Comparison of ENCODE assay signal across 8 cellular contexts in genomic region chr21:33642896-33643657, GRCh38. TPM values are rescaled to one million over a fixed set of nuclear protein-coding genes. Genes with fewer than 3 reads are reported as not detected.
DNase-seq lines count a peak whose midpoint lies in the region; ATAC-seq and TF ChIP-seq lines count a peak whose summit lies in the region.

No MANE protein-coding gene starts in this region.

- H3K4me3 ChIP-seq in esophagus muscularis mucosa (peak overlapping the region; percentile 87 to 99 (median 95)), mucosa of stomach (ENCODE audit: low read length) (peak overlapping the region; percentile 57), upper lobe of right lung (peak overlapping the region; percentile 65)

- H3K4me1 ChIP-seq in esophagus muscularis mucosa (peaks cover 18 to 41% (median 34%) of the 10 kb centered on the region in 4 donors), mucosa of stomach (ENCODE audit: control insufficient read depth, insufficient read depth, low read length) (peaks cover 21% of the 10 kb centered on the region), upper lobe of right lung (peaks cover 25% of the 10 kb centered on the region)

- H3K9me3 ChIP-seq in esophagus muscularis mucosa = no peaks in the 10 kb centered on the region
- no peaks in the 10 kb centered on the region for H3K9me3 ChIP-seq in mucosa of stomach (ENCODE audit: control insufficient read depth, low read length)
- no peaks in the 10 kb centered on the region for H3K9me3 ChIP-seq in upper lobe of right lung

- H3K36me3 ChIP-seq in esophagus muscularis mucosa (no peaks in the 10 kb centered on the region), mucosa of stomach (ENCODE audit: control insufficient read depth, insufficient read depth, low read length) (no peaks in the 10 kb centered on the region), upper lobe of right lung (no peaks in the 10 kb centered on the region)

- peak overlapping the region; percentile 71 for H3K9ac ChIP-seq in mucosa of stomach (ENCODE audit: low read length)

- WGBS in esophagus muscularis mucosa = 0% methylated on average over 26 of the region's 78 CpGs

- ATAC-seq in upper lobe of right lung (no peak), HG02973 (IDR thresholded peaks at IDR 0.05; ENCODE audit: unreplicated experiment) (no peak)

- peak overlapping the region; percentile 88 to 96 (median 92) for H3K27ac ChIP-seq in esophagus muscularis mucosa (replicated peaks in 1 of 4)
- H3K27ac ChIP-seq in upper lobe of right lung = peak overlapping the region; percentile 87

- H3K27me3 ChIP-seq in esophagus muscularis mucosa (no peaks in the 10 kb centered on the region), mucosa of stomach (ENCODE audit: control insufficient read depth, insufficient read depth, low read length) (no peaks in the 10 kb centered on the region), upper lobe of right lung (no peaks in the 10 kb centered on the region)

- in situ Hi-C loops in KBM-7 (cut with MboI; ENCODE audit: low pct_unique_long_range_greater_than_20kb, low sequenced_read_pairs) = no loop called here

- TF ChIP-seq POLR2A in esophagus muscularis mucosa (IDR thresholded peaks at IDR 0.05; ENCODE audit: low read depth) = no peak

- DNase-seq in Daoy (ENCODE audit: low read depth) = peak; percentile 58
- peak; percentile 41 for DNase-seq in KBM-7
- DNase-seq in activated CD8-positive, alpha-beta memory T cell treated with anti-CD3 and anti-CD28 coated beads, Interleukin-2, amount 50 U/mL, for 48 hours = peak; percentile 63
- no peak for DNase-seq in esophagus muscularis mucosa (ENCODE audit: extremely low spot score)
- DNase-seq in upper lobe of right lung = peak; percentile 75
- DNase-seq in H4 (ENCODE audit: low spot score) = no peak

- no peak for TF ChIP-seq EP300 in esophagus muscularis mucosa (IDR thresholded peaks at IDR 0.05)

- intact Hi-C loops in esophagus muscularis mucosa (cut with DNase I) (loop anchor here (5.0 to 10.0 kb wide), 2 partner anchors 182 to 259 kb away; no protein-coding TSS in a partner anchor), upper lobe of right lung (cut with DNase I) (no loop called here)

- TF ChIP-seq CTCF in esophagus muscularis mucosa (IDR thresholded peaks at IDR 0.05) = no peak
- TF ChIP-seq CTCF in upper lobe of right lung (IDR thresholded peaks at IDR 0.05) = no peak

RNA-seq across cellular contexts. Expression of gene ITSN1, which starts 0.8 kb away (rescaled TPM):
- total RNA-seq in Daoy (2014; rRNA removed; shearing (Covaris generic)) = 18.3 and 25.7 TPM in 2 replicates
- total RNA-seq in esophagus muscularis mucosa (10 to 100 TPM; 31.1 to 42.5 (median 35.9) TPM), upper lobe of right lung (32.0 TPM)
- 19.7 and 27.4 TPM in 2 replicates for total RNA-seq in H4 (2014; rRNA removed; shearing (Covaris generic))

RNA-seq across cellular contexts. Expression of gene CRYZL1, which starts 1.5 kb away (rescaled TPM):
- 18.8 and 21.1 TPM in 2 replicates for total RNA-seq in Daoy (2014; rRNA removed; shearing (Covaris generic))
- total RNA-seq in esophagus muscularis mucosa (10 to 100 TPM; 26.8 to 40.3 (median 32.4) TPM), upper lobe of right lung (38.0 TPM)
- 13.6 and 15.8 TPM in 2 replicates for total RNA-seq in H4 (2014; rRNA removed; shearing (Covaris generic))

RNA-seq across cellular contexts. Expression of gene DONSON, which starts 54.6 kb away (rescaled TPM):
- 51.0 and 80.6 TPM in 2 replicates for total RNA-seq in Daoy (2014; rRNA removed; shearing (Covaris generic))
- total RNA-seq in esophagus muscularis mucosa (10 to 100 TPM in 1 of 4 donors, 1 to 10 TPM in 3; 3.5 to 11.2 (median 5.2) TPM), upper lobe of right lung (4.4 TPM)
- total RNA-seq in H4 (2014; rRNA removed; shearing (Covaris generic)) = 76.5 and 87.3 TPM in 2 replicates

Comparison
In these comparisons a context has a peak if more than half of its experiments do, and no peak if none do; other contexts are left out.
1. DNase-seq: peak in Daoy (single experiment), KBM-7 (single experiment), activated CD8-positive, alpha-beta memory T cell treated with anti-CD3 and anti-CD28 coated beads, Interleukin-2, amount 50 U/mL, for 48 hours (single experiment) and upper lobe of right lung (single experiment); none in esophagus muscularis mucosa (single experiment) and H4 (single experiment).
2. Peak in every context shown above with its lines, with median percentiles within 50 percentile points of each other: H3K4me3 ChIP-seq.